21 cellular contexts compared by ENCODE assay signal in genomic region chr10:131210181-131210580, GRCh38.
A peak's percentile ranks its signal among the peaks of the same experiment; 100 is the strongest.
DNase-seq lines count a peak whose midpoint lies in the region; ATAC-seq, FAIRE-seq and TF ChIP-seq lines count a peak whose summit lies in the region.
"Had no signal": no experiment of that assay in that cellular context is flagged by ENCODE, and none has a peak within 500 bp of the region (broad histone marks: within the 10 kb centered on the region; RNA-seq: fewer than 3 reads in every experiment).

No MANE protein-coding gene starts in this region.

- intact Hi-C loops in kidney (cut with DNase I) (no loop called here), stomach (cut with DNase I; ENCODE audit: low total_unique reads) (no loop called here), lower lobe of right lung (cut with DNase I) (no loop called here)

- H3K9me3 ChIP-seq in BLaER1 treated with 17β-estradiol and CSF1 and Interleukin-3, amounts not matched to agents 10 nM and 100 nM (replicated peaks in 1 of 11), result no peaks in the 10 kb centered on the region
- H3K9me3 ChIP-seq in kidney (ENCODE audit: control insufficient read depth in 1 of 2, low read length in 2 of 2) (no peaks in the 10 kb centered on the region), stomach (no peaks in the 10 kb centered on the region), lower lobe of right lung (no peaks in the 10 kb centered on the region), BE2C (no peaks in the 10 kb centered on the region)

- no peak for TF ChIP-seq CTCF in kidney (IDR thresholded peaks at IDR 0.05; ENCODE audit: borderline replicate concordance, extremely low read depth, insufficient read depth)
- no peak for TF ChIP-seq CTCF in stomach (IDR thresholded peaks at IDR 0.05)
- TF ChIP-seq CTCF in lower lobe of right lung (IDR thresholded peaks at IDR 0.05), result no peak
- TF ChIP-seq CTCF in BE2C (IDR thresholded peaks at IDR 0.05; ENCODE audit: low read depth, low read length), result no peak

- H3K9ac ChIP-seq in BLaER1 treated with 17β-estradiol and CSF1 and Interleukin-3, amounts not matched to agents 10 nM and 100 nM, result no peak overlapping the region
- H3K9ac ChIP-seq in kidney (ENCODE audit: low read length in 2 of 2), result no peak overlapping the region

- H3K27ac ChIP-seq in BLaER1 treated with 17β-estradiol and CSF1 and Interleukin-3, amounts not matched to agents 10 nM and 100 nM, result peak overlapping the region in 1 of 11 experiments; percentile 56; a peak in 1 of 22 replicates
- no peak overlapping the region for H3K27ac ChIP-seq in kidney (ENCODE audit: low read depth in 2 of 2, low read length in 2 of 2)
- H3K27ac ChIP-seq in stomach, result no peak overlapping the region
- no peak overlapping the region for H3K27ac ChIP-seq in lower lobe of right lung

- H3K36me3 ChIP-seq in BLaER1 treated with 17β-estradiol and CSF1 and Interleukin-3, amounts not matched to agents 10 nM and 100 nM, result peaks cover 0 to 19% (median 0%) of the 10 kb centered on the region in 11 experiments; a peak in 4 of 22 replicates
- H3K36me3 ChIP-seq in kidney (ENCODE audit: control insufficient read depth in 1 of 2, insufficient read depth in 2 of 2, low read length in 2 of 2) (no peaks in the 10 kb centered on the region), stomach (no peaks in the 10 kb centered on the region), lower lobe of right lung (no peaks in the 10 kb centered on the region), BE2C (no peaks in the 10 kb centered on the region)

- TF ChIP-seq POLR2A in stomach (IDR thresholded peaks at IDR 0.05), result no peak

- H4K20me1 ChIP-seq in BLaER1 treated with 17β-estradiol and CSF1 and Interleukin-3, amounts not matched to agents 10 nM and 100 nM, result no peaks in the 10 kb centered on the region; a peak in 1 of 22 replicates

- H3K27me3 ChIP-seq in BLaER1 treated with 17β-estradiol and CSF1 and Interleukin-3, amounts not matched to agents 10 nM and 100 nM, result no peaks in the 10 kb centered on the region
- H3K27me3 ChIP-seq in stomach (peaks cover 0 to 18% (median 0%) of the 10 kb centered on the region in 3 donors), lower lobe of right lung (ENCODE audit: low read depth) (no peaks in the 10 kb centered on the region), BE2C (no peaks in the 10 kb centered on the region)

- H3K4me2 ChIP-seq in BLaER1 treated with 17β-estradiol and CSF1 and Interleukin-3, amounts not matched to agents 10 nM and 100 nM, result peak overlapping the region in 8 of 11 experiments; percentile 74 to 97 (median 82); a peak in 14 of 22 replicates

- no peak for FAIRE-seq in kidney (lab: Jason Lieb, UNC)
- FAIRE-seq: D721Med, GM19239 had no signal

- ATAC-seq in lower lobe of right lung (no peak), GM21515 (IDR thresholded peaks at IDR 0.05; ENCODE audit: unreplicated experiment) (no peak)

- peaks cover 24 to 98% (median 93%) of the 10 kb centered on the region in 10 experiments for H3K4me1 ChIP-seq in BLaER1 treated with 17β-estradiol and CSF1 and Interleukin-3, amounts not matched to agents 10 nM and 100 nM
- no peaks in the 10 kb centered on the region for H3K4me1 ChIP-seq in kidney (ENCODE audit: control insufficient read depth in 1 of 2, insufficient read depth in 1 of 2, low read depth in 1 of 2, low read length in 2 of 2)
- no peaks in the 10 kb centered on the region for H3K4me1 ChIP-seq in stomach
- H3K4me1 ChIP-seq in lower lobe of right lung, result no peaks in the 10 kb centered on the region
- no peaks in the 10 kb centered on the region for H3K4me1 ChIP-seq in BE2C

- 63 to 75% (median 65%) methylated on average over 3 of the region's 3 CpGs for WGBS in stomach, 5 donors

- DNase-seq in activated CD8-positive, alpha-beta memory T cell treated with anti-CD3 and anti-CD28 coated beads for 24 hours, result peak; percentile 33
- DNase-seq in activated CD8-positive, alpha-beta memory T cell treated with anti-CD3 and anti-CD28 coated beads, Interleukin-2, amount 50 U/mL, for 4 hours, result no peak
- DNase-seq in kidney, result peak; percentile 22
- DNase-seq in stomach, result peak; percentile 9
- no peak for DNase-seq in lower lobe of right lung
- no peak for DNase-seq in BE2C
- DNase-seq: 8988T, AML-193, DMS53, GDM1, Kasumi-1, NCI-H1694, NCI-H2171, NCI-H345, NCI-H524 treated with DMSO at 0.1 percent for 48 hours, NCI-H82, Right ventricle myocardium superior had no signal

- TF ChIP-seq EP300 in stomach (IDR thresholded peaks at IDR 0.05), result no peak

- no peak overlapping the region for H3K4me3 ChIP-seq in BLaER1 treated with 17β-estradiol and CSF1 and Interleukin-3, amounts not matched to agents 10 nM and 100 nM
- H3K4me3 ChIP-seq in kidney (ENCODE audit: low read length in 2 of 2), result no peak overlapping the region
- no peak overlapping the region for H3K4me3 ChIP-seq in stomach
- no peak overlapping the region for H3K4me3 ChIP-seq in lower lobe of right lung
- H3K4me3 ChIP-seq in BE2C (ENCODE audit: low read depth, low read length), result no peak overlapping the region

Comparison
In these comparisons a context has a peak if more than half of its experiments do, and no peak if none do; other contexts are left out.
1. DNase-seq: peak in activated CD8-positive, alpha-beta memory T cell treated with anti-CD3 and anti-CD28 coated beads for 24 hours (single experiment), kidney (single experiment) and stomach (single experiment); none in activated CD8-positive, alpha-beta memory T cell treated with anti-CD3 and anti-CD28 coated beads, Interleukin-2, amount 50 U/mL, for 4 hours (single experiment), lower lobe of right lung (single experiment) and BE2C (single experiment).